2 cellular contexts compared by ENCODE assay signal in genomic region chr14:53855127-53855526, GRCh38.
TF ChIP-seq lines count a peak whose summit lies in the region.

No MANE protein-coding gene starts in this region.

TF ChIP-seq in HCT116, 20 proteins besides CTCF, POLR2A, EP300 and RAD21:
- TF ChIP-seq REST (IDR thresholded peaks at IDR 0.05; ENCODE audit: low read depth) (no peak), YY1 (IDR thresholded peaks at IDR 0.05; ENCODE audit: extremely low read depth, insufficient replicate concordance, low read depth, low read length) (no peak), MAX (IDR thresholded peaks at IDR 0.05) (0 out of 2 replicates have a peak, but pooled peaks have one; percentile 15), ZFX (IDR thresholded peaks at IDR 0.05) (no peak)

TF ChIP-seq in HepG2, 621 proteins besides CTCF, POLR2A, EP300 and RAD21 (continued from another document and continues in another):
- no peak for TF ChIP-seq POGK (CRISPR knock-in tag; conservative IDR thresholded peaks at IDR 0.05)
- peak; percentile 59 for TF ChIP-seq SAP130 (CRISPR knock-in tag; IDR thresholded peaks at IDR 0.05; ENCODE audit: low read depth)
- TF ChIP-seq SOX13 (IDR thresholded peaks at IDR 0.05) = peak; percentile 58; the same call in 1 of the 2 replicates
- peak in 1 of 2 experiments; percentile 94; a peak in 2 of 4 replicates for TF ChIP-seq SOX13 (CRISPR knock-in tag; conservative IDR thresholded peaks at IDR 0.05 in 1 of 2, IDR thresholded peaks at IDR 0.05 in 1 of 2)
- no peak for TF ChIP-seq CBX5 (CRISPR knock-in tag; IDR thresholded peaks at IDR 0.05; ENCODE audit: borderline replicate concordance)
- TF ChIP-seq KDM3A (CRISPR knock-in tag; IDR thresholded peaks at IDR 0.05; ENCODE audit: low read depth) = no peak
- no peak for TF ChIP-seq ARHGAP35 (CRISPR knock-in tag; IDR thresholded peaks at IDR 0.05; ENCODE audit: borderline replicate concordance)
- no peak for TF ChIP-seq XRCC5 (optimal IDR thresholded peaks at IDR 0.05; ENCODE audit: low read length)
- no peak for TF ChIP-seq ZNF367 (CRISPR knock-in tag; IDR thresholded peaks at IDR 0.05; ENCODE audit: borderline replicate concordance)
- TF ChIP-seq ZNF335 (CRISPR knock-in tag; IDR thresholded peaks at IDR 0.05) = no peak
- TF ChIP-seq ZNF563 (CRISPR knock-in tag; IDR thresholded peaks at IDR 0.05) = no peak
- TF ChIP-seq ZNF430 (CRISPR knock-in tag; IDR thresholded peaks at IDR 0.05) = no peak
- no peak for TF ChIP-seq ZHX1 (CRISPR knock-in tag; IDR thresholded peaks at IDR 0.05; ENCODE audit: low read depth)
- TF ChIP-seq THAP9 (CRISPR knock-in tag; IDR thresholded peaks at IDR 0.05; ENCODE audit: borderline replicate concordance) = no peak
- TF ChIP-seq MAFK (conservative IDR thresholded peaks at IDR 0.05 in 1 of 2, IDR thresholded peaks at IDR 0.05 in 1 of 2; ENCODE audit: low read length in 2 of 2) = peak; percentile 49 to 68; a peak in 3 of 4 replicates
- no peak for TF ChIP-seq ISL2 (CRISPR knock-in tag; IDR thresholded peaks at IDR 0.05)
- no peak for TF ChIP-seq ZNF572 (CRISPR knock-in tag; IDR thresholded peaks at IDR 0.05)
- TF ChIP-seq ZNF792 (CRISPR knock-in tag; IDR thresholded peaks at IDR 0.05) = no peak
- no peak for TF ChIP-seq ZC3H4 (CRISPR knock-in tag; IDR thresholded peaks at IDR 0.05; ENCODE audit: borderline replicate concordance)
- no peak for TF ChIP-seq MED13 (CRISPR knock-in tag; IDR thresholded peaks at IDR 0.05)
- TF ChIP-seq ZFYVE20 (CRISPR knock-in tag; IDR thresholded peaks at IDR 0.05; ENCODE audit: borderline replicate concordance, low read depth) = no peak
- peak; percentile 94 for TF ChIP-seq NFE2L2 (IDR thresholded peaks at IDR 0.05; ENCODE audit: low read length)
- TF ChIP-seq RELA (CRISPR knock-in tag; IDR thresholded peaks at IDR 0.05) = no peak
- TF ChIP-seq SKI (IDR thresholded peaks at IDR 0.05; ENCODE audit: partially characterized antibody) = no peak
- TF ChIP-seq DZIP1 (CRISPR knock-in tag; IDR thresholded peaks at IDR 0.05) = no peak
- no peak for TF ChIP-seq MIER3 (CRISPR knock-in tag; IDR thresholded peaks at IDR 0.05; ENCODE audit: borderline replicate concordance)
- TF ChIP-seq EED (CRISPR knock-in tag; IDR thresholded peaks at IDR 0.05) = no peak
- no peak for TF ChIP-seq ATF4 (CRISPR knock-in tag; IDR thresholded peaks at IDR 0.05)
- TF ChIP-seq GTF2F1 (IDR thresholded peaks at IDR 0.05; ENCODE audit: low read length) = no peak
- peak; percentile 79 for TF ChIP-seq GATAD2A (CRISPR knock-in tag; IDR thresholded peaks at IDR 0.05)
- no peak; the same call in 1 of the 2 replicates for TF ChIP-seq MNT (IDR thresholded peaks at IDR 0.05)
- no peak for TF ChIP-seq ZBTB25 (CRISPR knock-in tag; IDR thresholded peaks at IDR 0.05)
- TF ChIP-seq PREB (CRISPR knock-in tag; IDR thresholded peaks at IDR 0.05) = no peak
- TF ChIP-seq MAFF (IDR thresholded peaks at IDR 0.05; ENCODE audit: low read depth, low read length) = peak; percentile 34; the same call in 1 of the 2 replicates
- TF ChIP-seq CHCHD3 (CRISPR knock-in tag; IDR thresholded peaks at IDR 0.05) = no peak
- TF ChIP-seq DPF2 (CRISPR knock-in tag; IDR thresholded peaks at IDR 0.05; ENCODE audit: borderline replicate concordance, low read depth) = 0 out of 2 replicates have a peak, but pooled peaks have one; percentile 41
- TF ChIP-seq NR2C2 (CRISPR knock-in tag; IDR thresholded peaks at IDR 0.05; ENCODE audit: borderline replicate concordance) = no peak
- TF ChIP-seq CCDC6 (CRISPR knock-in tag; IDR thresholded peaks at IDR 0.05) = no peak
- no peak for TF ChIP-seq ZKSCAN8 (CRISPR knock-in tag; IDR thresholded peaks at IDR 0.05; ENCODE audit: borderline replicate concordance)
- TF ChIP-seq MYPOP (CRISPR knock-in tag; IDR thresholded peaks at IDR 0.05) = no peak
- TF ChIP-seq CHD4 (IDR thresholded peaks at IDR 0.05; ENCODE audit: borderline replicate concordance, low read length) = no peak
- TF ChIP-seq ZNF644 (CRISPR knock-in tag; IDR thresholded peaks at IDR 0.05; ENCODE audit: low read depth) = peak; percentile 94
- no peak for TF ChIP-seq ZNF773 (CRISPR knock-in tag; IDR thresholded peaks at IDR 0.05; ENCODE audit: borderline replicate concordance)
- no peak for TF ChIP-seq ZNF7 (CRISPR knock-in tag; IDR thresholded peaks at IDR 0.05)
- no peak for TF ChIP-seq FOXK2 (IDR thresholded peaks at IDR 0.05)
- 0 out of 2 replicates have a peak, but pooled peaks have one; percentile 13 for TF ChIP-seq TFE3 (CRISPR knock-in tag; IDR thresholded peaks at IDR 0.05)
- no peak for TF ChIP-seq ZNF3 (CRISPR knock-in tag; IDR thresholded peaks at IDR 0.05)
- TF ChIP-seq ZNF724P (CRISPR knock-in tag; IDR thresholded peaks at IDR 0.05; ENCODE audit: borderline replicate concordance) = no peak
- TF ChIP-seq SSRP1 (CRISPR knock-in tag; IDR thresholded peaks at IDR 0.05) = no peak
